In genomic region chr12:113242018-113242418, GRCh38 we compare ENCODE assay signal across 10 cellular contexts. TPM values are rescaled to one million over a fixed set of nuclear protein-coding genes. Genes with fewer than 3 reads are reported as not detected.
DNase-seq lines count a peak whose midpoint lies in the region; ATAC-seq and TF ChIP-seq lines count a peak whose summit lies in the region.
"Had no signal": no experiment of that assay in that cellular context is flagged by ENCODE, and none has a peak within 500 bp of the region (broad histone marks: within the 10 kb centered on the region; RNA-seq: fewer than 3 reads in every experiment).

No MANE protein-coding gene starts in this region.

- H3K9me3 ChIP-seq in left lung (no peaks in the 10 kb centered on the region), upper lobe of right lung (no peaks in the 10 kb centered on the region)

- DNase-seq in NCI-H748 (lab: John Stamatoyannopoulos, UW; ENCODE audit: unreplicated experiment) (peak; percentile 56), NCI-H748 treated with DMSO at 0.1 percent for 48 hours (lab: John Stamatoyannopoulos, UW) (no peak), amniotic epithelial cell (ENCODE audit: low read depth) (peak; percentile 66), left lung (peak in 1 of 2 donors; percentile 65), upper lobe of right lung (peak; percentile 86), cortex of kidney (lab: John Stamatoyannopoulos, UW) (no peak)
- no peak for DNase-seq in activated naive CD4-positive, alpha-beta T cell treated with Interleukin-2 at 50 U/mL for 16 hours
- DNase-seq: CD4-positive, alpha-beta memory T cell; NCI-H1436 had no signal

- ATAC-seq in left lung (peak; percentile 59), upper lobe of right lung (peak; percentile 62), GM21447 (IDR thresholded peaks at IDR 0.05; ENCODE audit: unreplicated experiment) (no peak)

- intact Hi-C loops in left lung (cut with DNase I) = no loop called here
- intact Hi-C loops in upper lobe of right lung (cut with DNase I) = no loop called here

- no peak overlapping the region for H3K4me3 ChIP-seq in left lung
- H3K4me3 ChIP-seq in upper lobe of right lung = no peak overlapping the region

- TF ChIP-seq CTCF in left lung (IDR thresholded peaks at IDR 0.05) (no peak), upper lobe of right lung (IDR thresholded peaks at IDR 0.05) (no peak)

- H3K27ac ChIP-seq in left lung (peak overlapping the region; percentile 69 to 84), upper lobe of right lung (peak overlapping the region; percentile 73)

- H3K36me3 ChIP-seq in left lung = peaks cover 0 to 5% of the 10 kb centered on the region in 2 donors
- peaks cover 6% of the 10 kb centered on the region for H3K36me3 ChIP-seq in upper lobe of right lung

- no peaks in the 10 kb centered on the region for H3K27me3 ChIP-seq in left lung
- H3K27me3 ChIP-seq in upper lobe of right lung = no peaks in the 10 kb centered on the region

- H3K4me1 ChIP-seq in left lung (peaks cover 54 to 96% of the 10 kb centered on the region in 2 donors), upper lobe of right lung (peaks cover 79% of the 10 kb centered on the region)

RNA-seq across cellular contexts. Expression of gene TPCN1, which starts 20.8 kb away (rescaled TPM):
- 10 to 100 TPM; 39.6 to 54.1 TPM for total RNA-seq in left lung
- total RNA-seq in upper lobe of right lung = 51.9 TPM

RNA-seq across cellular contexts. Expression of gene RITA1, which starts 56.5 kb away (rescaled TPM):
- total RNA-seq in left lung = 10 to 100 TPM; 16.7 to 17.3 TPM
- total RNA-seq in upper lobe of right lung = 16.4 TPM

RNA-seq across cellular contexts. Expression of gene DDX54, which starts 56.7 kb away (rescaled TPM):
- 10 to 100 TPM; 42.0 to 61.1 TPM for total RNA-seq in left lung
- total RNA-seq in upper lobe of right lung = 55.8 TPM

Comparison
In these comparisons a context has a peak if more than half of its experiments do, and no peak if none do; other contexts are left out.
1. DNase-seq: peak in NCI-H748 (single experiment), amniotic epithelial cell (single experiment) and upper lobe of right lung (single experiment); none in NCI-H748 treated with DMSO at 0.1 percent for 48 hours (single experiment), cortex of kidney (single experiment) and activated naive CD4-positive, alpha-beta T cell treated with Interleukin-2 at 50 U/mL for 16 hours (single experiment).